Comparison of ENCODE assay signal across 18 cellular contexts in genomic region chr5:111731638-111732037, GRCh38.
"Had no signal": no experiment of that assay in that cellular context is flagged by ENCODE, and none has a peak within 500 bp of the region (broad histone marks: within the 10 kb centered on the region; RNA-seq: fewer than 3 reads in every experiment).

No MANE protein-coding gene starts in this region.

- H3K36me3 ChIP-seq: right lobe of liver, upper lobe of right lung had no signal

- H3K9me3 ChIP-seq: adrenal gland, left ventricle myocardium inferior, psoas muscle, right lobe of liver, upper lobe of right lung had no signal

- DNase-seq: activated CD4-positive, alpha-beta T cell treated with anti-CD3 and anti-CD28 coated beads, Interleukin-2, amount 50 U/mL, for 4 hours; activated T-cell treated with anti-CD3 and anti-CD28 coated beads, Interleukin-2, amount 50 U/mL, for 1 hour; adrenal gland; effector memory CD4-positive, alpha-beta T cell; foreskin fibroblast; glutamatergic neuron; kidney; left ventricle myocardium inferior; occipital lobe; psoas muscle; upper lobe of right lung had no signal

- H3K27ac Mint-ChIP-seq: activated naive CD4-positive, alpha-beta T cell treated with anti-CD3 and anti-CD28 coated beads, Interleukin-2, amount 50 U/mL, for 24 hours; dendritic cell treated with granulocyte-macrophage colony-stimulating factor and Interleukin-4, amounts not matched to agents 40 ng/mL and 50 ng/mL, for 4 days; memory B cell; natural killer cell treated with Interleukin-12 subunit alpha and Interleukin-12 subunit beta and Interleukin-15 and Interleukin-18, amount 100 ng/mL, for 72 hours; stimulated activated naive CD8-positive, alpha-beta T cell treated with anti-CD3 and anti-CD28 coated beads, Interleukin-15, Interleukin-2, amounts not matched to agents 100 ng/mL and 50 ng/mL, for 24 hours had no signal

- H3K4me1 Mint-ChIP-seq: memory B cell had no signal

- H3K4me3 Mint-ChIP-seq: activated naive CD4-positive, alpha-beta T cell treated with anti-CD3 and anti-CD28 coated beads, Interleukin-2, amount 50 U/mL, for 24 hours; dendritic cell treated with granulocyte-macrophage colony-stimulating factor and Interleukin-4, amounts not matched to agents 40 ng/mL and 50 ng/mL, for 4 days; memory B cell; natural killer cell treated with Interleukin-12 subunit alpha and Interleukin-12 subunit beta and Interleukin-15 and Interleukin-18, amount 100 ng/mL, for 72 hours; stimulated activated naive CD8-positive, alpha-beta T cell treated with anti-CD3 and anti-CD28 coated beads, Interleukin-15, Interleukin-2, amounts not matched to agents 100 ng/mL and 50 ng/mL, for 24 hours; T-helper 2 cell treated with Interferon-gamma antibody and Interleukin-4, amounts not matched to agents 5 μg/mL and 100 μg/mL, for 36 hours had no signal

- H3K27me3 Mint-ChIP-seq: activated naive CD4-positive, alpha-beta T cell treated with anti-CD3 and anti-CD28 coated beads, Interleukin-2, amount 50 U/mL, for 24 hours; dendritic cell treated with granulocyte-macrophage colony-stimulating factor and Interleukin-4, amounts not matched to agents 40 ng/mL and 50 ng/mL, for 4 days; memory B cell; natural killer cell treated with Interleukin-12 subunit alpha and Interleukin-12 subunit beta and Interleukin-15 and Interleukin-18, amount 100 ng/mL, for 72 hours; stimulated activated naive CD8-positive, alpha-beta T cell treated with anti-CD3 and anti-CD28 coated beads, Interleukin-15, Interleukin-2, amounts not matched to agents 100 ng/mL and 50 ng/mL, for 24 hours had no signal

- H3K9me3 Mint-ChIP-seq: activated naive CD4-positive, alpha-beta T cell treated with anti-CD3 and anti-CD28 coated beads, Interleukin-2, amount 50 U/mL, for 24 hours; dendritic cell treated with granulocyte-macrophage colony-stimulating factor and Interleukin-4, amounts not matched to agents 40 ng/mL and 50 ng/mL, for 4 days; memory B cell; natural killer cell treated with Interleukin-12 subunit alpha and Interleukin-12 subunit beta and Interleukin-15 and Interleukin-18, amount 100 ng/mL, for 72 hours; stimulated activated naive CD8-positive, alpha-beta T cell treated with anti-CD3 and anti-CD28 coated beads, Interleukin-15, Interleukin-2, amounts not matched to agents 100 ng/mL and 50 ng/mL, for 24 hours; T-helper 2 cell treated with Interferon-gamma antibody and Interleukin-4, amounts not matched to agents 5 μg/mL and 100 μg/mL, for 36 hours had no signal

- H3K4me1 ChIP-seq: upper lobe of right lung had no signal

- H3K4me3 ChIP-seq: adrenal gland, left ventricle myocardium inferior, psoas muscle, right lobe of liver, upper lobe of right lung had no signal

- H3K27me3 ChIP-seq: adrenal gland, right lobe of liver, upper lobe of right lung had no signal

- H3K27ac ChIP-seq: adrenal gland, left ventricle myocardium inferior, psoas muscle, upper lobe of right lung had no signal

- H3K36me3 Mint-ChIP-seq: activated naive CD4-positive, alpha-beta T cell treated with anti-CD3 and anti-CD28 coated beads, Interleukin-2, amount 50 U/mL, for 24 hours; memory B cell; natural killer cell treated with Interleukin-12 subunit alpha and Interleukin-12 subunit beta and Interleukin-15 and Interleukin-18, amount 100 ng/mL, for 72 hours had no signal
